ENCODE assay signal across 1 cellular context in the genomic region with DNA sequence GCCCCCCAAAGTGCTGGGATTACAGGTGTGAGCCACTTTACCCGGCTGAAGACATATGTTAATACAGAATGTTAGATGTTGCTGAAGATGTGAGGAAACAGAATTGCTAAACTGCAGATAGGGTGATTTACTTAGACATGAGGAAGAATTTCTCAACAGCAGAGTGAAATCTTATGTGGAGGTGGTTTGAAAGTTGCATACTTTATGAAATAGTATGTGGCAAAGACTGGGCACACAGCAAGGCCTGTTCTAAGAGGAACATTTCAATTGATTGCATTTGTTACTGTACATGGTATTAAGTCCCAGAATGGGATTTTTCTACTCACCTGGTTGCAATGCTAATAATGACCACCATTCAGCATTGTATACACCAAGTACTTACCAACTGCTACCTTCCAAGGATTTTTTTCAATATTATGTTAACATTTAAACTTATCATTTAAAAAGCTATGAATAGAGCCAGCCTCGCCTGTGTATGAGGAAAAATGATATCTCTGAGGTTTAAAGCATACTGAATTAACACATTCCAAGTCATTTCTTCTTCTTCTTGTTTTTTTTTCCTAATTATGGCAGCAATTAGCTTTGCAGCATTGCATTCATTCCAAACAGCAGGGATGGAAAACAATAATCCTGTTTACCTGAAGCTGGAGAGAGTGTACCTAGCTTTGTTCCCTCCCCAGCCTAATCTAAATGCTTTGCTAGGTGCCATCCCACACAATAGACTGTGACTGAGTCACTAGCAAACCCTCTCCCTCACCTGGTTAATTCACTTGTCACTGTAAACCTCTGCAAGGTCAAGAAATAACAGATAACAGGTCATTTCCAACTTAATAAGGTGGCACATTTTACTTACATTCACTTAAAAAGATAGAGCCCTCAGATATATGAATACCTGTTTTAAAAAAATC.
TF ChIP-seq lines count a peak whose summit lies in the region.

No MANE protein-coding gene starts in this region.

TF ChIP-seq in GM23338, 12 proteins besides CTCF, POLR2A, EP300 and RAD21 (continued from another document):
- TF ChIP-seq ZNF114 (CRISPR knock-in tag; IDR thresholded peaks at IDR 0.05) = no peak
